In genomic region chr6:100463685-100464161, GRCh38 we compare ENCODE assay signal across 16 cellular contexts. TPM values are rescaled to one million over a fixed set of nuclear protein-coding genes. Genes with fewer than 3 reads are reported as not detected.
DNase-seq lines count a peak whose midpoint lies in the region; ATAC-seq, FAIRE-seq and TF ChIP-seq lines count a peak whose summit lies in the region.
"Had no signal": no experiment of that assay in that cellular context is flagged by ENCODE, and none has a peak within 500 bp of the region (broad histone marks: within the 10 kb centered on the region; RNA-seq: fewer than 3 reads in every experiment).

No MANE protein-coding gene starts in this region.

- H3K27ac Mint-ChIP-seq in neural crest cell (ENCODE audit: unreplicated experiment) = no peak overlapping the region
- H3K27ac Mint-ChIP-seq: activated naive CD8-positive, alpha-beta T cell had no signal

- no peak overlapping the region for H2BK15ac ChIP-seq in H1 (ENCODE audit: low read length)

- POLR2A ChIA-PET in BJ (lab: Charles Lee) = no interaction called here
- POLR2A ChIA-PET in H1 (lab: Charles Lee; ENCODE audit: partially characterized antibody) = interaction anchor here (1.2 to 2.2 kb wide), 2 partner anchors 9 to 16 kb away, joined by 5 to 16 read pairs; no protein-coding TSS in a partner anchor

- no peak overlapping the region for H3K14ac ChIP-seq in H1 (ENCODE audit: insufficient read length)

- no peak for TF ChIP-seq EP300 in H1 (IDR thresholded peaks at IDR 0.05; ENCODE audit: borderline replicate concordance in 1 of 2, low read depth in 2 of 2, low read length in 2 of 2)

- no peak overlapping the region for H3K18ac ChIP-seq in H1 (ENCODE audit: extremely low read depth, low read length)

- H2AFZ ChIP-seq in GM23248 = peak overlapping the region; percentile 95
- H2AFZ ChIP-seq in H1 (ENCODE audit: low read length) = no peak overlapping the region

- FAIRE-seq in H1 (lab: Jason Lieb, UNC) = no peak
- FAIRE-seq: GM12878 had no signal

- no peak overlapping the region for H3K23ac ChIP-seq in H1 (ENCODE audit: insufficient read length)

- TF ChIP-seq CTCF in BJ (IDR thresholded peaks at IDR 0.05; ENCODE audit: insufficient read depth, low read depth, low read length) (no peak), H1 (IDR thresholded peaks at IDR 0.05; ENCODE audit: control extremely low read depth in 1 of 3, insufficient read depth in 1 of 3, low read depth in 1 of 3, low read length in 3 of 3) (no peak), neural crest cell (conservative IDR thresholded peaks at IDR 0.05) (no peak), ascending aorta (IDR thresholded peaks at IDR 0.05) (no peak)

- H3K4me1 Mint-ChIP-seq in neural crest cell = peaks cover 11% of the 10 kb centered on the region

- in situ Hi-C loops in GM23248 (cut with MboI) = no loop called here

- no peak for DNase-seq in BJ (ENCODE audit: low read depth)
- no peak for DNase-seq in GM23248
- no peak for DNase-seq in H1 (ENCODE audit: low read depth in 1 of 2, low spot score in 2 of 2)
- DNase-seq in neural crest cell (ENCODE audit: low read depth, low spot score) = no peak
- no peak for DNase-seq in ascending aorta (ENCODE audit: low spot score in 2 of 2)
- no peak for DNase-seq in NOMO-1 (lab: John Stamatoyannopoulos, UW; ENCODE audit: unreplicated experiment in 2 of 2)
- DNase-seq: dorsolateral prefrontal cortex, head of caudate nucleus, SHP77 treated with DMSO at 0.1 percent for 48 hours, spleen had no signal

- H2BK120ac ChIP-seq in H1 (replicated peaks; ENCODE audit: low read depth, low read length) = no peak overlapping the region

- H3K4me3 ChIP-seq in BJ (ENCODE audit: low read depth, low read length) = peak overlapping the region; percentile 74
- peak overlapping the region; percentile 84 for H3K4me3 ChIP-seq in GM23248
- H3K4me3 ChIP-seq in H1 (ENCODE audit: extremely low read depth in 1 of 4, insufficient read depth in 2 of 4, low read depth in 3 of 4, low read length in 4 of 4) = peak overlapping the region in 3 of 4 experiments; percentile 3 to 56 (median 14); a peak in 4 of 8 replicates
- no peak overlapping the region for H3K4me3 ChIP-seq in ascending aorta
- H3K4me3 ChIP-seq: GM12878 had no signal

- no peak overlapping the region for H4K91ac ChIP-seq in H1 (replicated peaks; ENCODE audit: insufficient read length, low read length)

- no peak overlapping the region for H3K4ac ChIP-seq in H1 (replicated peaks; ENCODE audit: insufficient read length, low read depth, low read length)

- no peak overlapping the region for H2BK5ac ChIP-seq in H1 (ENCODE audit: low read depth, low read length)

- H3K9me2 ChIP-seq in GM23248 (ENCODE audit: insufficient read depth) = no peaks in the 10 kb centered on the region

- CTCF ChIA-PET in BJ (lab: Yijun Ruan, JAX) (interaction anchor here (4.1 to 11.7 kb wide), 3 partner anchors 15 to 348 kb away, joined by 16 to 161 read pairs (median 30); no protein-coding TSS in a partner anchor), H1 (lab: Charles Lee; ENCODE audit: partially characterized antibody) (interaction anchor here (1.2 to 11.8 kb wide), 4 partner anchors 13 to 650 kb away, joined by 3 to 215 read pairs (median 5); no protein-coding TSS in a partner anchor)

- H3K23me2 ChIP-seq in H1 (ENCODE audit: low read depth, low read length) = peaks cover 3% of the 10 kb centered on the region; the same call in 1 of the 2 replicates

- no peak for ATAC-seq in GM19035 (IDR thresholded peaks at IDR 0.05; ENCODE audit: unreplicated experiment)
- ATAC-seq in GM21515 (IDR thresholded peaks at IDR 0.05; ENCODE audit: unreplicated experiment) = no peak
- ATAC-seq: GM12878 had no signal

- peak overlapping the region; percentile 86 for H3K9ac ChIP-seq in GM23248
- no peak overlapping the region for H3K9ac ChIP-seq in H1 (replicated peaks in 1 of 4; ENCODE audit: extremely low read depth in 1 of 4, low read depth in 3 of 4, low read length in 3 of 4)

- no peak overlapping the region for H2BK20ac ChIP-seq in H1 (ENCODE audit: low read length)

- H4K5ac ChIP-seq in H1 (ENCODE audit: insufficient read length, low read depth, low read length) = no peak overlapping the region

- peaks cover 44% of the 10 kb centered on the region for H3K27me3 Mint-ChIP-seq in neural crest cell (ENCODE audit: low read depth)

- H3K79me2 ChIP-seq in GM23248 (ENCODE audit: insufficient read depth) = no peaks in the 10 kb centered on the region
- no peaks in the 10 kb centered on the region for H3K79me2 ChIP-seq in H1 (ENCODE audit: control insufficient read depth in 1 of 2, insufficient read depth in 2 of 2, low read length in 2 of 2)

- 0 out of 2 replicates have a peak overlapping the region, but pooled peaks have one; percentile 50 for H2BK12ac ChIP-seq in H1 (ENCODE audit: low read depth, low read length)

- no peaks in the 10 kb centered on the region for H4K20me1 ChIP-seq in GM23248 (ENCODE audit: insufficient read depth)
- H4K20me1 ChIP-seq in H1 (replicated peaks in 1 of 2; ENCODE audit: control insufficient read depth in 1 of 2, insufficient read depth in 2 of 2, low read length in 2 of 2) = peaks cover 7 to 8% of the 10 kb centered on the region in 2 experiments

- H3K27ac ChIP-seq in GM23248 (no peak overlapping the region), H1 (ENCODE audit: low read depth, low read length) (no peak overlapping the region), ascending aorta (no peak overlapping the region)
- H3K27ac ChIP-seq: dorsolateral prefrontal cortex, spleen had no signal

- H3K9me3 ChIP-seq in GM23248 (ENCODE audit: low read depth) (no peaks in the 10 kb centered on the region), H1 (ENCODE audit: insufficient read depth in 2 of 2, low read depth in 1 of 2, low read length in 1 of 2) (no peaks in the 10 kb centered on the region), ascending aorta (no peaks in the 10 kb centered on the region)

- H3K36me3 Mint-ChIP-seq in neural crest cell (ENCODE audit: low read depth) = no peaks in the 10 kb centered on the region

- H3K4me2 ChIP-seq in GM23248 (ENCODE audit: unreplicated experiment) (peak overlapping the region; percentile 76), H1 (ENCODE audit: insufficient read depth in 1 of 2, low read depth in 2 of 2, low read length in 2 of 2) (peak overlapping the region; percentile 70 to 91)

- H3K4me1 ChIP-seq in GM23248 (ENCODE audit: insufficient read depth) (peaks cover 14% of the 10 kb centered on the region; the same call in 1 of the 2 replicates), H1 (replicated peaks in 1 of 4; ENCODE audit: control insufficient read depth in 3 of 4, insufficient read depth in 4 of 4, low read length in 3 of 4) (peaks cover 8 to 32% (median 14%) of the 10 kb centered on the region in 4 experiments), ascending aorta (peaks cover 0 to 4% of the 10 kb centered on the region in 2 donors)

- H3K27me3 ChIP-seq in BJ (ENCODE audit: control insufficient read depth, insufficient read depth, low read length) (no peaks in the 10 kb centered on the region), GM23248 (replicated peaks; ENCODE audit: insufficient read depth) (no peaks in the 10 kb centered on the region), H1 (replicated peaks in 1 of 4; ENCODE audit: control insufficient read depth in 3 of 4, extremely low read depth in 1 of 4, insufficient read depth in 3 of 4, low read length in 3 of 4) (peaks cover 85 to 100% (median 94%) of the 10 kb centered on the region in 4 experiments), ascending aorta (peaks cover 74% of the 10 kb centered on the region)

- 79 to 82% methylated on average over 21 of the region's 21 CpGs for WGBS in GM23248 (ENCODE audit: low coverage in 1 of 2, low lambda C conversion rate in 2 of 2, missing lambda C conversion rate in 2 of 2), 2 experiments
- WGBS in H1 (ENCODE audit: extremely low coverage in 1 of 2, insufficient coverage in 1 of 2, insufficient read length in 1 of 2, insufficient replicate concordance in 2 of 2, low coverage in 1 of 2, low lambda C conversion rate in 2 of 2, missing lambda C conversion rate in 1 of 2), 2 experiments = 4% methylated on average over 21 of the region's 21 CpGs; no CpG with 5 or more reads in 1 of the 2 experiments

- no peak overlapping the region for H2AK5ac ChIP-seq in H1 (ENCODE audit: low read depth, low read length)

- TF ChIP-seq RAD21 in H1 (IDR thresholded peaks at IDR 0.05 in 1 of 2, conservative IDR thresholded peaks at IDR 0.05 in 1 of 2; ENCODE audit: low read depth in 2 of 2, low read length in 2 of 2) = no peak

- H3K79me1 ChIP-seq in H1 (ENCODE audit: low read depth, low read length) = no peaks in the 10 kb centered on the region

- no peak for TF ChIP-seq POLR2A in H1 (IDR thresholded peaks at IDR 0.05; ENCODE audit: control extremely low read depth in 1 of 2, low read depth in 2 of 2, low read length in 2 of 2)

- H3F3A ChIP-seq in GM23248 (ENCODE audit: insufficient read depth) = peaks cover 23% of the 10 kb centered on the region; the same call in 1 of the 2 replicates

- no peak overlapping the region for H4K8ac ChIP-seq in H1 (ENCODE audit: extremely low read depth, insufficient read depth, low read length)

- no peak overlapping the region for H3K56ac ChIP-seq in H1 (replicated peaks; ENCODE audit: insufficient read length, low read depth, low read length)

- intact Hi-C loops in ascending aorta (cut with DNase I) = loop anchor here (5.0 to 10.0 kb wide), 3 partner anchors 44 to 1631 kb away; partner anchors contain the start of gene POU3F2

- H3K36me3 ChIP-seq in BJ (ENCODE audit: control insufficient read depth, insufficient read depth, low read length) (peaks cover 4% of the 10 kb centered on the region; the same call in 1 of the 2 replicates), GM23248 (ENCODE audit: low read depth) (no peaks in the 10 kb centered on the region), H1 (ENCODE audit: control insufficient read depth in 2 of 4, insufficient read depth in 4 of 4, low read length in 3 of 4) (peaks cover 0 to 3% (median 0%) of the 10 kb centered on the region in 4 experiments; a peak in 1 of 8 replicates), ascending aorta (no peaks in the 10 kb centered on the region)
- H3K36me3 ChIP-seq: spleen had no signal

- no peaks in the 10 kb centered on the region for H3K9me3 Mint-ChIP-seq in neural crest cell

- H3K4me3 Mint-ChIP-seq in neural crest cell = peak overlapping the region; percentile 18
- H3K4me3 Mint-ChIP-seq: activated naive CD8-positive, alpha-beta T cell had no signal

RNA-seq across cellular contexts. Expression of gene SIM1, which starts 1.0 kb away (rescaled TPM):
- polyA plus RNA-seq in BJ (2011; rRNA removed) = 27.1 and 32.9 TPM in 2 replicates
- 83.2 and 105 TPM in 2 replicates for polyA minus RNA-seq in BJ (2011; rRNA and poly(A)+ RNA removed)
- total RNA-seq in GM23248 (2014; rRNA removed; shearing (Covaris generic)) = 1.6 and 4.9 TPM in 2 replicates
- polyA plus RNA-seq in GM23248 (2016; fragmentation: Nextera tagmentation; extraction: Ambion mirVana) = 1.2 and 1.5 TPM in 2 replicates
- 0.39 and 0.61 TPM in 2 replicates for total RNA-seq in H1 (2021; fragmentation: NEBNext Ultra II Directional; extraction: Animal tissue kit (Norgen Biotek cat#: 25700))
- polyA plus RNA-seq in H1 (2011; rRNA removed) = 0.02 and 0.09 TPM in 2 replicates
- 0.03 TPM for polyA plus RNA-seq in H1 (2011; cell fraction: cytosol; rRNA removed)
- polyA plus RNA-seq in H1 (2011; cell fraction: nucleus; rRNA removed) = 0.11 TPM
- polyA plus RNA-seq in H1 (2012, experiment 1 of 2) = 0.03 to 0.11 TPM (median 0.06 TPM) in 3 of 4 replicates, not detected in the other
- not detected for polyA plus RNA-seq in H1 (2012, experiment 2 of 2)
- polyA plus RNA-seq in H1 (2013, experiment 1 of 2) = 0.16 TPM
- 0.17 TPM for polyA plus RNA-seq in H1 (2013, experiment 2 of 2)
- polyA minus RNA-seq in H1 (2011; rRNA and poly(A)+ RNA removed) = 0.10 and 0.13 TPM in 2 replicates
- polyA minus RNA-seq in H1 (2011; cell fraction: cytosol; rRNA and poly(A)+ RNA removed) = not detected
- polyA minus RNA-seq in H1 (2011; cell fraction: nucleus; rRNA and poly(A)+ RNA removed) = 0.80 TPM
- 0.55 and 0.58 TPM in 2 replicates for total RNA-seq in neural crest cell
- not detected for total RNA-seq in ascending aorta
- total RNA-seq: dorsolateral prefrontal cortex, GM12878, mucosa of gallbladder, NCI-H460, spleen had no signal
- polyA plus RNA-seq: GM12878, spleen had no signal

Comparison
In these comparisons a context has a peak if more than half of its experiments do, and no peak if none do; other contexts are left out.
1. H3K4me3 ChIP-seq: peak in BJ (single experiment), GM23248 (single experiment) and H1 (3 of 4); none in ascending aorta (0 of 2).